In genomic region chr1:38817958-38818705, GRCh38 we compare ENCODE assay signal across 8 cellular contexts. TPM values are rescaled to one million over a fixed set of nuclear protein-coding genes. Genes with fewer than 3 reads are reported as not detected.
A peak's percentile ranks its signal among the peaks of the same experiment; 100 is the strongest.
DNase-seq lines count a peak whose midpoint lies in the region; ATAC-seq and TF ChIP-seq lines count a peak whose summit lies in the region.

No MANE protein-coding gene starts in this region.

- H3K9me3 ChIP-seq in ES-I3 (ENCODE audit: control insufficient read depth, insufficient read depth, low read length) = 0 out of 2 replicates have a peak, but pooled peaks cover 5% of the 10 kb centered on the region
- H3K9me3 ChIP-seq in OCI-LY1 (ENCODE audit: low read length) = no peaks in the 10 kb centered on the region
- H3K9me3 ChIP-seq in spleen = peaks cover 0 to 8% (median 0%) of the 10 kb centered on the region in 8 donors

- no peak overlapping the region for H2AFZ ChIP-seq in OCI-LY1 (ENCODE audit: low read length)

- no peak for TF ChIP-seq POLR2A in spleen (IDR thresholded peaks at IDR 0.05)

- H3K4me1 ChIP-seq in ES-I3 (ENCODE audit: insufficient read depth, low read length) (peaks cover 5% of the 10 kb centered on the region; the same call in 1 of the 2 replicates), OCI-LY1 (ENCODE audit: insufficient read depth, low read length, severe bottlenecking) (no peaks in the 10 kb centered on the region), spleen (peaks cover 13 to 40% (median 26%) of the 10 kb centered on the region in 6 donors)

- DNase-seq in activated naive CD4-positive, alpha-beta T cell treated with anti-CD3 and anti-CD28 coated beads for 36 hours = peak; percentile 33
- DNase-seq in left ventricle myocardium superior (peak; percentile 62), spleen (peak; percentile 88)
- DNase-seq in NK-92 treated with Interleukin-12 subunit alpha and Interleukin-12 subunit beta, amount 100 ng/mL, for 24 hours (lab: John Stamatoyannopoulos, UW) = no peak

- CTCF ChIA-PET in activated naive CD4-positive, alpha-beta T cell treated with anti-CD3 and anti-CD28 coated beads for 36 hours (lab: Charles Lee) = interaction anchor here (0.6 to 2.3 kb wide), 4 partner anchors 14 to 735 kb away, joined by 3 to 11 read pairs (median 4); no protein-coding TSS in a partner anchor

- peak overlapping the region; percentile 65 for H3K9ac ChIP-seq in ES-I3 (ENCODE audit: low read depth, low read length)
- no peak overlapping the region for H3K9ac ChIP-seq in OCI-LY1 (ENCODE audit: low read length)

- H3K9me2 ChIP-seq in OCI-LY1 (ENCODE audit: low read depth, low read length) = no peaks in the 10 kb centered on the region

- ATAC-seq in left ventricle myocardium superior (peak; percentile 69), GM19452 (IDR thresholded peaks at IDR 0.05; ENCODE audit: unreplicated experiment) (no peak), GM19324 (IDR thresholded peaks at IDR 0.05; ENCODE audit: low FRiP score, unreplicated experiment) (no peak)

- no peaks in the 10 kb centered on the region for H4K20me1 ChIP-seq in OCI-LY1 (ENCODE audit: insufficient read depth, low read length)

- H3K4me3 Mint-ChIP-seq in activated naive CD4-positive, alpha-beta T cell treated with anti-CD3 and anti-CD28 coated beads for 36 hours = no peak overlapping the region

- WGBS in spleen, 5 donors = 2 to 7% (median 5%) methylated on average over 19 to 79 of the region's 79 CpGs

- H3K9me3 Mint-ChIP-seq in activated naive CD4-positive, alpha-beta T cell treated with anti-CD3 and anti-CD28 coated beads for 36 hours = no peaks in the 10 kb centered on the region

- no peaks in the 10 kb centered on the region for H3K36me3 Mint-ChIP-seq in activated naive CD4-positive, alpha-beta T cell treated with anti-CD3 and anti-CD28 coated beads for 36 hours (ENCODE audit: low read depth)

- H3K27me3 ChIP-seq in OCI-LY1 (ENCODE audit: insufficient read depth, low read length) (0 out of 2 replicates have a peak, but pooled peaks cover 4% of the 10 kb centered on the region), spleen (replicated peaks in 1 of 7) (peaks cover 4 to 97% (median 47%) of the 10 kb centered on the region in 7 donors)

- no peak overlapping the region for H3K27ac Mint-ChIP-seq in activated naive CD4-positive, alpha-beta T cell treated with anti-CD3 and anti-CD28 coated beads for 36 hours

- peaks cover 52% of the 10 kb centered on the region for H3K27me3 Mint-ChIP-seq in activated naive CD4-positive, alpha-beta T cell treated with anti-CD3 and anti-CD28 coated beads for 36 hours (ENCODE audit: low read depth)

- H3K4me3 ChIP-seq in OCI-LY1 (ENCODE audit: low read depth, low read length, poor library complexity, severe bottlenecking) (no peak overlapping the region), spleen (peak overlapping the region; percentile 16 to 63 (median 29))

- no peaks in the 10 kb centered on the region for H3F3A ChIP-seq in OCI-LY1 (ENCODE audit: insufficient read depth, low read length)

- intact Hi-C loops in activated naive CD4-positive, alpha-beta T cell treated with anti-CD3 and anti-CD28 coated beads for 36 hours (cut with micrococcal nuclease) = loop anchor here (5.0 kb wide), 1 partner anchor 791 kb away; no protein-coding TSS in a partner anchor
- intact Hi-C loops in left ventricle myocardium superior (cut with micrococcal nuclease) = no loop called here
- intact Hi-C loops in spleen (cut with DNase I; ENCODE audit: low total_unique reads) = loop anchor here (10.0 kb wide), 2 partner anchors 213 to 793 kb away; no protein-coding TSS in a partner anchor

- H3K4me2 ChIP-seq in OCI-LY1 (ENCODE audit: low read length) = no peak overlapping the region

- no peaks in the 10 kb centered on the region for H3K79me2 ChIP-seq in OCI-LY1 (ENCODE audit: insufficient read depth, low read length)

- H3K27ac ChIP-seq in OCI-LY1 (ENCODE audit: low read depth, low read length, poor library complexity, severe bottlenecking) (no peak overlapping the region), spleen (peak overlapping the region in 1 of 8 donors; percentile 21)

- peaks cover 9% of the 10 kb centered on the region for H3K4me1 Mint-ChIP-seq in activated naive CD4-positive, alpha-beta T cell treated with anti-CD3 and anti-CD28 coated beads for 36 hours (ENCODE audit: low read depth)

- H3K36me3 ChIP-seq in ES-I3 (ENCODE audit: insufficient read depth, low read length) = no peaks in the 10 kb centered on the region
- H3K36me3 ChIP-seq in OCI-LY1 (ENCODE audit: insufficient read depth, low read length) = no peaks in the 10 kb centered on the region
- no peaks in the 10 kb centered on the region for H3K36me3 ChIP-seq in spleen

- TF ChIP-seq CTCF in OCI-LY1 (IDR thresholded peaks at IDR 0.05; ENCODE audit: low read length) (peak; percentile 70), spleen (IDR thresholded peaks at IDR 0.05 in 8 of 11, conservative IDR thresholded peaks at IDR 0.05 in 3 of 11) (peak in 10 of 11 experiments; percentile 8 to 93 (median 82))

RNA-seq across cellular contexts. Expression of gene RRAGC, which starts 41.4 kb away (rescaled TPM):
- 10 to 100 TPM; 22.3 to 23.3 TPM for total RNA-seq in activated naive CD4-positive, alpha-beta T cell treated with anti-CD3 and anti-CD28 coated beads for 36 hours
- total RNA-seq in left ventricle myocardium superior (23.2 TPM), spleen (10 to 100 TPM; 17.3 to 28.1 (median 22.4) TPM)
- 10 to 100 TPM in 2 of 3 donors, 1 to 10 TPM in 1; 9.4 to 18.2 (median 13.2) TPM for polyA plus RNA-seq in spleen

RNA-seq across cellular contexts. Expression of gene MYCBP, which starts 55.0 kb away (rescaled TPM):
- total RNA-seq in activated naive CD4-positive, alpha-beta T cell treated with anti-CD3 and anti-CD28 coated beads for 36 hours = 10 to 100 TPM; 54.6 to 58.0 TPM
- total RNA-seq in left ventricle myocardium superior (16.7 TPM), spleen (10 to 100 TPM in 5 of 7 donors, 1 to 10 TPM in 2; 8.1 to 20.9 (median 14.9) TPM)
- polyA plus RNA-seq in spleen = 10 to 100 TPM in 2 of 3 donors, 1 to 10 TPM in 1; 8.3 to 14.5 (median 11.0) TPM
